Comparison of ENCODE assay signal across 8 cellular contexts in genomic region chr4:2852481-2852881, GRCh38. TPM values are rescaled to one million over a fixed set of nuclear protein-coding genes. Genes with fewer than 3 reads are reported as not detected.
A peak's percentile ranks its signal among the peaks of the same experiment; 100 is the strongest.
DNase-seq lines count a peak whose midpoint lies in the region; ATAC-seq and TF ChIP-seq lines count a peak whose summit lies in the region.

No MANE protein-coding gene starts in this region.

- DNase-seq in activated CD4-positive, alpha-beta T cell treated with anti-CD3 and anti-CD28 coated beads, Interleukin-2, amount 10 ng/mL, durations not matched to agents 7 days and 5 days: no peak
- DNase-seq in activated CD4-positive, alpha-beta T cell treated with anti-CD3 and anti-CD28 coated beads for 1 hour: no peak
- DNase-seq in fibroblast of villous mesenchyme (ENCODE audit: low read depth) (peak; percentile 12), GM19240 (ENCODE audit: insufficient read length, low spot score) (no peak), DMS 273 treated with DMSO at 0.1 percent for 48 hours (lab: John Stamatoyannopoulos, UW) (no peak)
- no peak for DNase-seq in stimulated activated naive CD8-positive, alpha-beta T cell treated with anti-CD3 and anti-CD28 coated beads, Interleukin-15, amount 100 ng/mL, for 72 hours
- DNase-seq in stimulated activated CD4-positive, alpha-beta T cell treated with anti-CD3 and anti-CD28 coated beads, Interleukin-12 subunit alpha, Interleukin-12 subunit beta, amount 100 ng/mL, for 4 hours: no peak

- POLR2A ChIA-PET in activated CD4-positive, alpha-beta T cell treated with anti-CD3 and anti-CD28 coated beads, Interleukin-2, amount 10 ng/mL, durations not matched to agents 7 days and 5 days (lab: Charles Lee): no interaction called here

- H3K27me3 Mint-ChIP-seq in activated CD4-positive, alpha-beta T cell treated with anti-CD3 and anti-CD28 coated beads, Interleukin-2, amount 10 ng/mL, durations not matched to agents 7 days and 5 days: no peaks in the 10 kb centered on the region
- no peaks in the 10 kb centered on the region for H3K27me3 Mint-ChIP-seq in stimulated activated naive CD8-positive, alpha-beta T cell treated with anti-CD3 and anti-CD28 coated beads, Interleukin-15, amount 100 ng/mL, for 72 hours

- H3K36me3 Mint-ChIP-seq in activated CD4-positive, alpha-beta T cell treated with anti-CD3 and anti-CD28 coated beads, Interleukin-2, amount 10 ng/mL, durations not matched to agents 7 days and 5 days (ENCODE audit: low read depth): peaks cover 29% of the 10 kb centered on the region

- peak overlapping the region; percentile 73 for H3K27ac Mint-ChIP-seq in activated CD4-positive, alpha-beta T cell treated with anti-CD3 and anti-CD28 coated beads, Interleukin-2, amount 10 ng/mL, durations not matched to agents 7 days and 5 days
- H3K27ac Mint-ChIP-seq in stimulated activated naive CD8-positive, alpha-beta T cell treated with anti-CD3 and anti-CD28 coated beads, Interleukin-15, amount 100 ng/mL, for 72 hours: peak overlapping the region in 1 of 2 donors; percentile 61

- CTCF ChIA-PET in activated CD4-positive, alpha-beta T cell treated with anti-CD3 and anti-CD28 coated beads, Interleukin-2, amount 10 ng/mL, durations not matched to agents 7 days and 5 days (lab: Charles Lee): interaction anchor here (0.8 to 1.0 kb wide), 3 partner anchors 42 to 109 kb away, joined by 3 to 4 read pairs (median 4); no protein-coding TSS in a partner anchor

- H3K9me3 Mint-ChIP-seq in activated CD4-positive, alpha-beta T cell treated with anti-CD3 and anti-CD28 coated beads, Interleukin-2, amount 10 ng/mL, durations not matched to agents 7 days and 5 days: peaks cover 3% of the 10 kb centered on the region
- no peaks in the 10 kb centered on the region for H3K9me3 Mint-ChIP-seq in stimulated activated naive CD8-positive, alpha-beta T cell treated with anti-CD3 and anti-CD28 coated beads, Interleukin-15, amount 100 ng/mL, for 72 hours

- peaks cover 52% of the 10 kb centered on the region for H3K4me1 Mint-ChIP-seq in activated CD4-positive, alpha-beta T cell treated with anti-CD3 and anti-CD28 coated beads, Interleukin-2, amount 10 ng/mL, durations not matched to agents 7 days and 5 days
- H3K4me1 Mint-ChIP-seq in stimulated activated naive CD8-positive, alpha-beta T cell treated with anti-CD3 and anti-CD28 coated beads, Interleukin-15, amount 100 ng/mL, for 72 hours: peaks cover 90% of the 10 kb centered on the region

- peak; percentile 55 for ATAC-seq in HG03439 (IDR thresholded peaks at IDR 0.05; ENCODE audit: unreplicated experiment)
- peak; percentile 63 for ATAC-seq in stimulated activated naive CD8-positive, alpha-beta T cell treated with anti-CD3 and anti-CD28 coated beads, Interleukin-15, amount 100 ng/mL, for 72 hours

- peak overlapping the region; percentile 34 for H3K4me3 Mint-ChIP-seq in activated CD4-positive, alpha-beta T cell treated with anti-CD3 and anti-CD28 coated beads, Interleukin-2, amount 10 ng/mL, durations not matched to agents 7 days and 5 days
- H3K4me3 Mint-ChIP-seq in stimulated activated naive CD8-positive, alpha-beta T cell treated with anti-CD3 and anti-CD28 coated beads, Interleukin-15, amount 100 ng/mL, for 72 hours: peak overlapping the region; percentile 66 to 73

- no peak overlapping the region for H3K4me3 ChIP-seq in fibroblast of villous mesenchyme (ENCODE audit: low read depth, low read length)

- no peak for TF ChIP-seq CTCF in fibroblast of villous mesenchyme (IDR thresholded peaks at IDR 0.05; ENCODE audit: insufficient read depth, low read depth, low read length)

RNA-seq across cellular contexts. Expression of gene ADD1, which starts 8.8 kb away (rescaled TPM):
- 100 to 1,000 TPM; 264 to 266 TPM for total RNA-seq in activated CD4-positive, alpha-beta T cell treated with anti-CD3 and anti-CD28 coated beads, Interleukin-2, amount 10 ng/mL, durations not matched to agents 7 days and 5 days
- total RNA-seq in fibroblast of villous mesenchyme: 212 and 235 TPM in 2 replicates

RNA-seq across cellular contexts. Expression of gene SH3BP2, which starts 59.6 kb away (rescaled TPM):
- total RNA-seq in activated CD4-positive, alpha-beta T cell treated with anti-CD3 and anti-CD28 coated beads, Interleukin-2, amount 10 ng/mL, durations not matched to agents 7 days and 5 days: 10 to 100 TPM; 69.3 to 78.2 TPM
- 23.3 and 27.4 TPM in 2 replicates for total RNA-seq in fibroblast of villous mesenchyme
